In genomic region chr4:152257601-152258066, GRCh38 we compare ENCODE assay signal across 16 cellular contexts.
DNase-seq lines count a peak whose midpoint lies in the region; ATAC-seq and TF ChIP-seq lines count a peak whose summit lies in the region.
"Had no signal": no experiment of that assay in that cellular context is flagged by ENCODE, and none has a peak within 500 bp of the region (broad histone marks: within the 10 kb centered on the region; RNA-seq: fewer than 3 reads in every experiment).

No MANE protein-coding gene starts in this region.

- H3K4me1 ChIP-seq in BLaER1 (peaks cover 46% of the 10 kb centered on the region), left ventricle myocardium inferior (peaks cover 38% of the 10 kb centered on the region), ascending aorta (no peaks in the 10 kb centered on the region)
- H3K4me1 ChIP-seq in naive thymus-derived CD4-positive, alpha-beta T cell (ENCODE audit: control insufficient read depth in 2 of 2, insufficient read depth in 2 of 2, low read length in 2 of 2), result peaks cover 37 to 45% of the 10 kb centered on the region in 2 donors
- H3K4me1 ChIP-seq: tibial artery had no signal

- H3K36me3 ChIP-seq in BLaER1, result no peaks in the 10 kb centered on the region
- H3K36me3 ChIP-seq in left ventricle myocardium inferior, result no peaks in the 10 kb centered on the region
- H3K36me3 ChIP-seq in ascending aorta, result no peaks in the 10 kb centered on the region
- H3K36me3 ChIP-seq in naive thymus-derived CD4-positive, alpha-beta T cell (ENCODE audit: control insufficient read depth in 2 of 3, insufficient read depth in 3 of 3, low read length in 3 of 3), result peaks cover 0 to 5% (median 0%) of the 10 kb centered on the region in 3 experiments
- H3K36me3 ChIP-seq: tibial artery had no signal

- H3K27me3 Mint-ChIP-seq in HFFc6 (ENCODE audit: insufficient read depth), result no peaks in the 10 kb centered on the region
- peaks cover 0 to 9% (median 0%) of the 10 kb centered on the region in 5 donors for H3K27me3 Mint-ChIP-seq in naive thymus-derived CD4-positive, alpha-beta T cell
- H3K27me3 Mint-ChIP-seq: CD8-positive, alpha-beta memory T cell had no signal

- H3K27me3 ChIP-seq in BLaER1, result no peaks in the 10 kb centered on the region
- H3K27me3 ChIP-seq in left ventricle myocardium inferior (ENCODE audit: low read depth), result no peaks in the 10 kb centered on the region
- H3K27me3 ChIP-seq in ascending aorta, result no peaks in the 10 kb centered on the region
- H3K27me3 ChIP-seq in naive thymus-derived CD4-positive, alpha-beta T cell (ENCODE audit: control insufficient read depth in 2 of 2, insufficient read depth in 2 of 2, low read length in 2 of 2), result no peaks in the 10 kb centered on the region
- H3K27me3 ChIP-seq: tibial artery had no signal

- H3K4me3 ChIP-seq in BLaER1, result no peak overlapping the region
- no peak overlapping the region for H3K4me3 ChIP-seq in left ventricle myocardium inferior
- H3K4me3 ChIP-seq in ascending aorta, result no peak overlapping the region
- no peak overlapping the region for H3K4me3 ChIP-seq in naive thymus-derived CD4-positive, alpha-beta T cell (ENCODE audit: low read length)
- H3K4me3 ChIP-seq: tibial artery had no signal

- peak overlapping the region; percentile 67 for H3K4me2 ChIP-seq in BLaER1

- H3K9me3 ChIP-seq in BLaER1, result peaks cover 7% of the 10 kb centered on the region; the same call in 1 of the 2 replicates
- peaks cover 35% of the 10 kb centered on the region for H3K9me3 ChIP-seq in left ventricle myocardium inferior (replicated peaks)
- H3K9me3 ChIP-seq in ascending aorta, result peaks cover 0 to 6% of the 10 kb centered on the region in 2 donors
- no peaks in the 10 kb centered on the region for H3K9me3 ChIP-seq in naive thymus-derived CD4-positive, alpha-beta T cell (ENCODE audit: control insufficient read depth in 2 of 3, low read length in 3 of 3)
- H3K9me3 ChIP-seq: tibial artery had no signal

- DNase-seq in HFFc6 (peak; percentile 49), UCSD-AML1 (lab: John Stamatoyannopoulos, UW; ENCODE audit: unreplicated experiment) (peak; percentile 35), left ventricle myocardium inferior (no peak), ascending aorta (ENCODE audit: low spot score in 2 of 2) (no peak)
- DNase-seq in naive thymus-derived CD4-positive, alpha-beta T cell, result no peak
- DNase-seq: activated B cell treated with CpG ODN at 0.5 μM for 24 hours; CD8-positive, alpha-beta memory T cell; glutamatergic neuron; NCI-H187 treated with DMSO at 0.1 percent for 48 hours; tibial artery had no signal

- no peaks in the 10 kb centered on the region; the same call in 1 of the 2 replicates for H3K36me3 Mint-ChIP-seq in HFFc6 (ENCODE audit: low read depth)
- peaks cover 0 to 26% (median 2%) of the 10 kb centered on the region in 5 donors for H3K36me3 Mint-ChIP-seq in naive thymus-derived CD4-positive, alpha-beta T cell

- no peak overlapping the region for H3K27ac Mint-ChIP-seq in HFFc6
- H3K27ac Mint-ChIP-seq in naive thymus-derived CD4-positive, alpha-beta T cell, result no peak overlapping the region
- H3K27ac Mint-ChIP-seq: activated B cell treated with CpG ODN at 0.5 μM for 24 hours; activated T-helper 1 cell treated with anti-CD3 and anti-CD28 coated beads, Interleukin-12 subunit alpha, Interleukin-12 subunit beta, Interleukin-2, Interleukin-4 antibody, amounts not matched to agents 30 ng/mL and 10 ng/mL and 1 ng/mL, durations not matched to agents 14 hours and 24 hours and 36 hours; CD8-positive, alpha-beta memory T cell; mesothelial cell of epicardium had no signal

- no peak overlapping the region for H3K9ac ChIP-seq in BLaER1

- POLR2A ChIA-PET in naive thymus-derived CD4-positive, alpha-beta T cell (lab: Charles Lee), result interaction anchor here (0.7 to 2.4 kb wide), 4 partner anchors 12 to 377 kb away, joined by 3 to 7 read pairs (median 4); no protein-coding TSS in a partner anchor

- peaks cover 5% of the 10 kb centered on the region; the same call in 1 of the 2 replicates for H3K9me3 Mint-ChIP-seq in HFFc6
- H3K9me3 Mint-ChIP-seq in naive thymus-derived CD4-positive, alpha-beta T cell, result peaks cover 0 to 10% (median 4%) of the 10 kb centered on the region in 11 donors
- H3K9me3 Mint-ChIP-seq: CD8-positive, alpha-beta memory T cell had no signal

- ATAC-seq in HG03045 (IDR thresholded peaks at IDR 0.05; ENCODE audit: unreplicated experiment) (no peak), HG02763 (IDR thresholded peaks at IDR 0.05; ENCODE audit: unreplicated experiment) (no peak)
- ATAC-seq in naive thymus-derived CD4-positive, alpha-beta T cell, result no peak
- ATAC-seq: sciatic nerve had no signal

- intact Hi-C loops in left ventricle myocardium inferior (cut with micrococcal nuclease) (no loop called here), ascending aorta (cut with DNase I) (no loop called here)
- intact Hi-C loops in naive thymus-derived CD4-positive, alpha-beta T cell (cut with micrococcal nuclease), result loop anchor here (5.0 kb wide), 4 partner anchors 70 to 495 kb away; partner anchors contain the start of gene GATB (in 2 of the 2)

- H3K27ac ChIP-seq in BLaER1, result peak overlapping the region; percentile 40; the same call in 1 of the 2 replicates
- H3K27ac ChIP-seq in left ventricle myocardium inferior (replicated peaks), result peak overlapping the region; percentile 80
- no peak overlapping the region for H3K27ac ChIP-seq in ascending aorta
- H3K27ac ChIP-seq in naive thymus-derived CD4-positive, alpha-beta T cell (ENCODE audit: low read depth, low read length), result no peak overlapping the region
- H3K27ac ChIP-seq: tibial artery had no signal

- CTCF ChIA-PET in naive thymus-derived CD4-positive, alpha-beta T cell (lab: Charles Lee), result no interaction called here

- TF ChIP-seq CTCF in HFFc6 (IDR thresholded peaks at IDR 0.05) (no peak), left ventricle myocardium inferior (IDR thresholded peaks at IDR 0.05; ENCODE audit: borderline replicate concordance) (no peak), ascending aorta (IDR thresholded peaks at IDR 0.05) (no peak)

- no peaks in the 10 kb centered on the region for H4K20me1 ChIP-seq in BLaER1

- no peak overlapping the region for H3K4me3 Mint-ChIP-seq in HFFc6
- H3K4me3 Mint-ChIP-seq in naive thymus-derived CD4-positive, alpha-beta T cell, result no peak overlapping the region
- H3K4me3 Mint-ChIP-seq: activated B cell treated with CpG ODN at 0.5 μM for 24 hours; activated T-helper 1 cell treated with anti-CD3 and anti-CD28 coated beads, Interleukin-12 subunit alpha, Interleukin-12 subunit beta, Interleukin-2, Interleukin-4 antibody, amounts not matched to agents 30 ng/mL and 10 ng/mL and 1 ng/mL, durations not matched to agents 14 hours and 24 hours and 36 hours; mesothelial cell of epicardium had no signal

- no peaks in the 10 kb centered on the region for H3K4me1 Mint-ChIP-seq in HFFc6 (ENCODE audit: low read depth)
- peaks cover 0 to 17% (median 6%) of the 10 kb centered on the region in 7 donors for H3K4me1 Mint-ChIP-seq in naive thymus-derived CD4-positive, alpha-beta T cell
- H3K4me1 Mint-ChIP-seq: activated B cell treated with CpG ODN at 0.5 μM for 24 hours had no signal

Comparison
In these comparisons a context has a peak if more than half of its experiments do, and no peak if none do; other contexts are left out.
1. H3K27ac ChIP-seq: peak in BLaER1 (single experiment) and left ventricle myocardium inferior (single experiment); none in ascending aorta (0 of 2) and naive thymus-derived CD4-positive, alpha-beta T cell (single experiment).
2. DNase-seq: peak in HFFc6 (single experiment) and UCSD-AML1 (single experiment); none in left ventricle myocardium inferior (single experiment), ascending aorta (0 of 2) and naive thymus-derived CD4-positive, alpha-beta T cell (0 of 9).
3. intact Hi-C loops: an anchor here in naive thymus-derived CD4-positive, alpha-beta T cell (5.0 kb wide); none called in left ventricle myocardium inferior and ascending aorta.